ENCODE assay signal across 30 cellular contexts in genomic region chr18:34886162-34886561, GRCh38.
"Had no signal": no experiment of that assay in that cellular context is flagged by ENCODE, and none has a peak within 500 bp of the region (broad histone marks: within the 10 kb centered on the region; RNA-seq: fewer than 3 reads in every experiment).

No MANE protein-coding gene starts in this region.

- DNase-seq: activated CD4-positive, alpha-beta memory T cell treated with anti-CD3 and anti-CD28 coated beads for 36 hours; activated CD4-positive, alpha-beta T cell treated with anti-CD3 and anti-CD28 coated beads for 36 hours; activated CD4-positive, alpha-beta T cell treated with anti-CD3 and anti-CD28 coated beads, Interleukin-2, amount 10 ng/mL, durations not matched to agents 24 days and 14 days; activated CD4-positive, CD25-positive, alpha-beta regulatory T cell; activated CD4-positive, CD25-positive, alpha-beta regulatory T cell treated with anti-CD3 and anti-CD28 coated beads, Interleukin-2, amount 50 U/mL, for 72 hours; activated CD8-positive, alpha-beta memory T cell treated with anti-CD3 and anti-CD28 coated beads, Interleukin-2, amount 10 ng/mL, durations not matched to agents 7 days and 5 days; activated CD8-positive, alpha-beta memory T cell treated with anti-CD3 and anti-CD28 coated beads, Interleukin-2, amount 50 U/mL, for 4 hours; activated CD8-positive, alpha-beta T cell treated with anti-CD3 and anti-CD28 coated beads, Interleukin-2, amount 10 ng/mL, durations not matched to agents 7 days and 5 days; activated gamma-delta T cell; activated naive CD4-positive, alpha-beta T cell; activated naive CD4-positive, alpha-beta T cell treated with anti-CD3 and anti-CD28 coated beads, Interleukin-2, amount 50 U/mL, for 16 hours; activated T-cell treated with anti-CD3 and anti-CD28 coated beads, Interleukin-2, amount 50 U/mL, for 1 hour; activated T-cell treated with anti-CD3 and anti-CD28 coated beads, Interleukin-2, amount 50 U/mL, for 72 hours; amniotic stem cell; anterior cingulate cortex; central memory CD4-positive, alpha-beta T cell; cerebellar nuclear complex; colonic mucosa; dorsolateral prefrontal cortex; effector memory CD4-positive, alpha-beta T cell; esophagus squamous epithelium; foreskin melanocyte; head of caudate nucleus; T-helper 2 cell had no signal

- H3K9me3 Mint-ChIP-seq: activated CD4-positive, alpha-beta memory T cell treated with anti-CD3 and anti-CD28 coated beads for 36 hours; activated CD4-positive, alpha-beta T cell treated with anti-CD3 and anti-CD28 coated beads, Interleukin-2, amount 10 ng/mL, durations not matched to agents 24 days and 14 days; activated T-cell treated with anti-CD3 and anti-CD28 coated beads, Interleukin-2, amount 50 U/mL, for 72 hours; brain had no signal

- H3K27me3 Mint-ChIP-seq: activated CD4-positive, alpha-beta T cell treated with anti-CD3 and anti-CD28 coated beads, Interleukin-2, amount 10 ng/mL, durations not matched to agents 24 days and 14 days; activated CD8-positive, alpha-beta memory T cell treated with anti-CD3 and anti-CD28 coated beads, Interleukin-2, amount 10 ng/mL, durations not matched to agents 7 days and 5 days; brain; dendritic cell treated with granulocyte-macrophage colony-stimulating factor and Interleukin-4, amounts not matched to agents 40 ng/mL and 50 ng/mL, for 4 days had no signal

- ATAC-seq: activated CD4-positive, alpha-beta T cell treated with anti-CD3 and anti-CD28 coated beads for 36 hours; activated CD8-positive, alpha-beta memory T cell treated with anti-CD3 and anti-CD28 coated beads, Interleukin-2, amount 10 ng/mL, durations not matched to agents 7 days and 5 days; activated CD8-positive, alpha-beta T cell treated with anti-CD3 and anti-CD28 coated beads, Interleukin-2, amount 10 ng/mL, durations not matched to agents 7 days and 5 days; activated T-cell treated with anti-CD3 and anti-CD28 coated beads, Interleukin-2, amount 50 U/mL, for 72 hours had no signal

- H3K9me3 ChIP-seq: breast epithelium, colonic mucosa, esophagus squamous epithelium had no signal

- H3K4me3 Mint-ChIP-seq: activated CD4-positive, alpha-beta memory T cell treated with anti-CD3 and anti-CD28 coated beads for 36 hours; activated CD4-positive, alpha-beta T cell treated with anti-CD3 and anti-CD28 coated beads for 36 hours; activated CD4-positive, alpha-beta T cell treated with anti-CD3 and anti-CD28 coated beads, Interleukin-2, amount 10 ng/mL, durations not matched to agents 24 days and 14 days; activated CD8-positive, alpha-beta memory T cell treated with anti-CD3 and anti-CD28 coated beads, Interleukin-2, amount 10 ng/mL, durations not matched to agents 7 days and 5 days; activated CD8-positive, alpha-beta T cell treated with anti-CD3 and anti-CD28 coated beads, Interleukin-2, amount 10 ng/mL, durations not matched to agents 7 days and 5 days; activated naive CD8-positive, alpha-beta T cell; activated T-cell treated with anti-CD3 and anti-CD28 coated beads, Interleukin-2, amount 50 U/mL, for 72 hours; brain; dendritic cell treated with granulocyte-macrophage colony-stimulating factor and Interleukin-4, amounts not matched to agents 40 ng/mL and 50 ng/mL, for 4 days had no signal

- H3K27me3 ChIP-seq: breast epithelium, colonic mucosa, dorsolateral prefrontal cortex, esophagus squamous epithelium had no signal

- H3K36me3 Mint-ChIP-seq: activated CD4-positive, alpha-beta memory T cell treated with anti-CD3 and anti-CD28 coated beads for 36 hours; activated CD8-positive, alpha-beta memory T cell treated with anti-CD3 and anti-CD28 coated beads, Interleukin-2, amount 10 ng/mL, durations not matched to agents 7 days and 5 days; activated naive CD8-positive, alpha-beta T cell had no signal

- H3K27ac Mint-ChIP-seq: activated CD4-positive, alpha-beta memory T cell treated with anti-CD3 and anti-CD28 coated beads for 36 hours; activated CD4-positive, alpha-beta T cell treated with anti-CD3 and anti-CD28 coated beads for 36 hours; activated CD4-positive, alpha-beta T cell treated with anti-CD3 and anti-CD28 coated beads, Interleukin-2, amount 10 ng/mL, durations not matched to agents 24 days and 14 days; activated CD8-positive, alpha-beta memory T cell treated with anti-CD3 and anti-CD28 coated beads, Interleukin-2, amount 10 ng/mL, durations not matched to agents 7 days and 5 days; activated CD8-positive, alpha-beta T cell treated with anti-CD3 and anti-CD28 coated beads, Interleukin-2, amount 10 ng/mL, durations not matched to agents 7 days and 5 days; activated naive CD8-positive, alpha-beta T cell; activated T-cell treated with anti-CD3 and anti-CD28 coated beads, Interleukin-2, amount 50 U/mL, for 72 hours; brain; dendritic cell treated with granulocyte-macrophage colony-stimulating factor and Interleukin-4, amounts not matched to agents 40 ng/mL and 50 ng/mL, for 4 days had no signal

- H3K36me3 ChIP-seq: breast epithelium, cardiac muscle cell, colonic mucosa, esophagus squamous epithelium had no signal

- H3K27ac ChIP-seq: breast epithelium, cardiac muscle cell, colonic mucosa, epithelial cell of prostate, esophagus squamous epithelium had no signal

- H3K4me1 Mint-ChIP-seq: activated CD4-positive, alpha-beta T cell treated with anti-CD3 and anti-CD28 coated beads for 36 hours; brain had no signal

- H3K4me1 ChIP-seq: breast epithelium, colonic mucosa, esophagus squamous epithelium had no signal

- H3K4me3 ChIP-seq: breast epithelium, cardiac muscle cell, colonic mucosa, dorsolateral prefrontal cortex, esophagus squamous epithelium had no signal
